In genomic region chr16:73315645-73316044, GRCh38 we compare ENCODE assay signal across 13 cellular contexts.
DNase-seq lines count a peak whose midpoint lies in the region; ATAC-seq and TF ChIP-seq lines count a peak whose summit lies in the region.
"Had no signal": no experiment of that assay in that cellular context is flagged by ENCODE, and none has a peak within 500 bp of the region (broad histone marks: within the 10 kb centered on the region; RNA-seq: fewer than 3 reads in every experiment).

No MANE protein-coding gene starts in this region.

- H3K27me3 Mint-ChIP-seq in naive B cell: peaks cover 0 to 3% (median 0%) of the 10 kb centered on the region in 3 donors
- no peaks in the 10 kb centered on the region for H3K27me3 Mint-ChIP-seq in activated CD4-positive, alpha-beta T cell treated with anti-CD3 and anti-CD28 coated beads, Interleukin-2, amount 10 ng/mL, durations not matched to agents 24 days and 14 days
- H3K27me3 Mint-ChIP-seq in activated CD8-positive, alpha-beta T cell treated with anti-CD3 and anti-CD28 coated beads, Interleukin-2, amount 10 ng/mL, durations not matched to agents 7 days and 5 days (ENCODE audit: low read depth): no peaks in the 10 kb centered on the region

- 64 to 74% (median 69%) methylated on average over 7 of the region's 7 CpGs for WGBS in stomach, 5 donors

- peaks cover 0 to 7% (median 0%) of the 10 kb centered on the region in 7 donors for H3K9me3 Mint-ChIP-seq in naive B cell
- H3K9me3 Mint-ChIP-seq in activated CD4-positive, alpha-beta T cell treated with anti-CD3 and anti-CD28 coated beads, Interleukin-2, amount 10 ng/mL, durations not matched to agents 24 days and 14 days: peaks cover 6% of the 10 kb centered on the region
- no peaks in the 10 kb centered on the region for H3K9me3 Mint-ChIP-seq in activated CD8-positive, alpha-beta T cell treated with anti-CD3 and anti-CD28 coated beads, Interleukin-2, amount 10 ng/mL, durations not matched to agents 7 days and 5 days (ENCODE audit: insufficient read depth)

- no peaks in the 10 kb centered on the region for H3K36me3 Mint-ChIP-seq in naive B cell
- H3K36me3 Mint-ChIP-seq in activated CD4-positive, alpha-beta T cell treated with anti-CD3 and anti-CD28 coated beads, Interleukin-2, amount 10 ng/mL, durations not matched to agents 24 days and 14 days (ENCODE audit: low read depth): no peaks in the 10 kb centered on the region
- no peaks in the 10 kb centered on the region for H3K36me3 Mint-ChIP-seq in activated CD8-positive, alpha-beta T cell treated with anti-CD3 and anti-CD28 coated beads, Interleukin-2, amount 10 ng/mL, durations not matched to agents 7 days and 5 days (ENCODE audit: low read depth)

- no peaks in the 10 kb centered on the region for H3K36me3 ChIP-seq in stomach
- H3K36me3 ChIP-seq: tibial nerve had no signal

- peak; percentile 92 for ATAC-seq in GM18907 (IDR thresholded peaks at IDR 0.05; ENCODE audit: unreplicated experiment)
- peak; percentile 82 for ATAC-seq in GM21737 (IDR thresholded peaks at IDR 0.05; ENCODE audit: unreplicated experiment)
- ATAC-seq in HG03354 (IDR thresholded peaks at IDR 0.05; ENCODE audit: poor library complexity, severe bottlenecking, unreplicated experiment): peak; percentile 90
- ATAC-seq in naive B cell (ENCODE audit: low read depth in 2 of 2): peak; percentile 69 to 75
- ATAC-seq in activated CD8-positive, alpha-beta T cell treated with anti-CD3 and anti-CD28 coated beads, Interleukin-2, amount 10 ng/mL, durations not matched to agents 7 days and 5 days: no peak
- ATAC-seq: mucosa of descending colon had no signal

- H3K27ac Mint-ChIP-seq in naive B cell: peak overlapping the region in 2 of 6 donors; percentile 18 to 71
- no peak overlapping the region for H3K27ac Mint-ChIP-seq in activated CD4-positive, alpha-beta T cell treated with anti-CD3 and anti-CD28 coated beads, Interleukin-2, amount 10 ng/mL, durations not matched to agents 24 days and 14 days
- no peak overlapping the region for H3K27ac Mint-ChIP-seq in activated CD8-positive, alpha-beta T cell treated with anti-CD3 and anti-CD28 coated beads, Interleukin-2, amount 10 ng/mL, durations not matched to agents 7 days and 5 days

- intact Hi-C loops in activated CD4-positive, alpha-beta T cell treated with anti-CD3 and anti-CD28 coated beads, Interleukin-2, amount 10 ng/mL, durations not matched to agents 24 days and 14 days (cut with micrococcal nuclease): no loop called here
- intact Hi-C loops in stomach (cut with DNase I; ENCODE audit: low total_unique reads): no loop called here

- CTCF ChIA-PET in activated CD8-positive, alpha-beta T cell treated with anti-CD3 and anti-CD28 coated beads, Interleukin-2, amount 10 ng/mL, durations not matched to agents 7 days and 5 days (lab: Charles Lee): no interaction called here

- TF ChIP-seq EP300 in stomach (IDR thresholded peaks at IDR 0.05): no peak

- no peak overlapping the region for H3K4me3 ChIP-seq in stomach
- H3K4me3 ChIP-seq: mucosa of descending colon, tibial nerve had no signal

- H3K4me1 Mint-ChIP-seq in naive B cell: peaks cover 6 to 10% (median 9%) of the 10 kb centered on the region in 3 donors
- H3K4me1 Mint-ChIP-seq in activated CD4-positive, alpha-beta T cell treated with anti-CD3 and anti-CD28 coated beads, Interleukin-2, amount 10 ng/mL, durations not matched to agents 24 days and 14 days: no peaks in the 10 kb centered on the region
- H3K4me1 Mint-ChIP-seq in activated CD8-positive, alpha-beta T cell treated with anti-CD3 and anti-CD28 coated beads, Interleukin-2, amount 10 ng/mL, durations not matched to agents 7 days and 5 days (ENCODE audit: low read depth): no peaks in the 10 kb centered on the region

- peaks cover 0 to 2% (median 0%) of the 10 kb centered on the region in 3 donors for H3K27me3 ChIP-seq in stomach
- H3K27me3 ChIP-seq: tibial nerve had no signal

- no peak for TF ChIP-seq CTCF in stomach (IDR thresholded peaks at IDR 0.05)

- POLR2A ChIA-PET in activated CD8-positive, alpha-beta T cell treated with anti-CD3 and anti-CD28 coated beads, Interleukin-2, amount 10 ng/mL, durations not matched to agents 7 days and 5 days (lab: Charles Lee): no interaction called here

- H3K4me3 Mint-ChIP-seq in naive B cell: peak overlapping the region in 1 of 8 donors; percentile 9
- no peak overlapping the region for H3K4me3 Mint-ChIP-seq in activated CD4-positive, alpha-beta T cell treated with anti-CD3 and anti-CD28 coated beads, Interleukin-2, amount 10 ng/mL, durations not matched to agents 24 days and 14 days
- no peak overlapping the region for H3K4me3 Mint-ChIP-seq in activated CD8-positive, alpha-beta T cell treated with anti-CD3 and anti-CD28 coated beads, Interleukin-2, amount 10 ng/mL, durations not matched to agents 7 days and 5 days

- H3K4me1 ChIP-seq in stomach: no peaks in the 10 kb centered on the region
- H3K4me1 ChIP-seq: tibial nerve had no signal

- no peak overlapping the region for H3K27ac ChIP-seq in stomach
- H3K27ac ChIP-seq: tibial nerve had no signal

- peak; percentile 45 for DNase-seq in naive B cell
- DNase-seq in stimulated activated CD8-positive, alpha-beta memory T cell treated with anti-CD3 and anti-CD28 coated beads, Interleukin-4, amount 100 ng/mL, for 48 hours: no peak
- DNase-seq in activated CD4-positive, alpha-beta T cell treated with anti-CD3 and anti-CD28 coated beads, Interleukin-2, amount 10 ng/mL, durations not matched to agents 24 days and 14 days: no peak
- no peak for DNase-seq in activated CD8-positive, alpha-beta T cell treated with anti-CD3 and anti-CD28 coated beads, Interleukin-2, amount 10 ng/mL, durations not matched to agents 7 days and 5 days
- no peak for DNase-seq in stomach
- DNase-seq: activated T-cell treated with anti-CD3 and anti-CD28 coated beads, Interleukin-2, amount 50 U/mL, for 1 hour; mucosa of descending colon; NCI-H1436; T-helper 9 cell had no signal

- no peaks in the 10 kb centered on the region for H3K9me3 ChIP-seq in stomach
- H3K9me3 ChIP-seq: mucosa of descending colon had no signal

- no peak for TF ChIP-seq POLR2A in stomach (IDR thresholded peaks at IDR 0.05)
